Comparison of ENCODE assay signal across 8 cellular contexts in the genomic region with DNA sequence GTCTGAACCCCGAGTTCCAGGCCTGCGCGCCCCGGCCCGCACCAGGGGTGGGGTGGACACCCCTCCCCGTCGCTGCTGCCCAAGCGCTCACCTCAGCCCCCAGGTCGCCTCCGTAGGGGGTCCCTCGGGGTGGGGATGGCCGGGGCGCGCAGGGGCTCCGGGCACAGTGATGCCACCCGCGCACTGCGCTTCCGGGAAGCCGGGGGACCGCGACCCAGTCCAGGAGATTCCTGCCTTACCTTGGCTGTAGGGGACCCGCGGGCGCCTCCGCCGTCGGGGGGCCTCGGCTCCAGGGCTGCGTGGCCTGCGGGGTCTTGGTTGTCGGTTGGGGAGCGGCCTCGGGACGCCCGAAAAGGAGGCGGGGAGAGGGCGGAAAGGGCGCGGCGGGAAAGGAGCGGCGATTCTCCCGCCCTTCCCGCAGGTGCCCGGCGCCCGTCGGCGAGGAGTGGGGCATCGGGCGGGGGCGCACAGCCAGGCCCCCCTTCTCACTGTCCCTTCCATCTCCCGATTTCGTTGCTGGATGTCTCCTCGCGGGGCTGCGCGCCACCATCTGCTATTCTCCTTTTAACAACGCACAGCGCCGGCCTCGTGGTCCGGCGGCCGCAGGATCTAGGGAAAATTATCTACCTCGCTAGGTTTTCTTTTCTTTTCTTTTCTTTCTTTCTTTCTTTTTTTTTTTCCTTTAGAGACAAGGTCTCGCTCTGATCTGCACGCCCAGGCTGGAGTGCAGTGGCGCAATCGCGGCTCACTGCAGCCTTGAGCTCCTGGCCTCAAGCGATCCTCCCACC. TPM values are rescaled to one million over a fixed set of nuclear protein-coding genes. Genes with fewer than 3 reads are reported as not detected.
A peak's percentile ranks its signal among the peaks of the same experiment; 100 is the strongest.
DNase-seq lines count a peak whose midpoint lies in the region; ATAC-seq and TF ChIP-seq lines count a peak whose summit lies in the region.

A gene (minus strand): TSS at position 355 of the 788 bp plus-strand sequence. CDS start 3,323 bp downstream, outside the sequence.

- H4K20me1 ChIP-seq in fibroblast of lung (ENCODE audit: control insufficient read depth, extremely low read depth, insufficient read depth, low read length), result no peaks in the 10 kb centered on the region

- intact Hi-C loops in activated CD8-positive, alpha-beta T cell treated with anti-CD3 and anti-CD28 coated beads for 36 hours (cut with micrococcal nuclease), result no loop called here

- peak within 1 kb of the TSS; percentile 98 for H3K4me2 ChIP-seq in fibroblast of lung (ENCODE audit: extremely low read depth, insufficient read depth, low read length)

- H3K4me1 Mint-ChIP-seq in activated CD8-positive, alpha-beta T cell treated with anti-CD3 and anti-CD28 coated beads for 36 hours (ENCODE audit: low read depth), result peaks cover 31% of the 10 kb centered on the region
- H3K4me1 Mint-ChIP-seq in naive thymus-derived CD8-positive, alpha-beta T cell, result peaks cover 14 to 39% (median 38%) of the 10 kb centered on the region in 4 donors

- peak within 1 kb of the TSS; percentile 87 for H3K27ac Mint-ChIP-seq in activated CD8-positive, alpha-beta T cell treated with anti-CD3 and anti-CD28 coated beads for 36 hours
- H3K27ac Mint-ChIP-seq in naive thymus-derived CD8-positive, alpha-beta T cell, result peak within 1 kb of the TSS in 9 of 10 donors; percentile 78 to 94 (median 89)

- POLR2A ChIA-PET in activated CD8-positive, alpha-beta T cell treated with anti-CD3 and anti-CD28 coated beads for 36 hours (lab: Charles Lee), result interaction anchor here (2.2 kb wide), 1 partner anchor 65 kb away, joined by 6 read pairs; no protein-coding TSS in a partner anchor
- POLR2A ChIA-PET in naive thymus-derived CD8-positive, alpha-beta T cell (lab: Charles Lee), result interaction anchor here (0.6 to 0.9 kb wide), 5 partner anchors 9 to 180 kb away, joined by 3 to 4 read pairs (median 4); a partner anchor contains a TSS

- peak within 1 kb of the TSS; percentile 78 for H3K4me3 Mint-ChIP-seq in activated CD8-positive, alpha-beta T cell treated with anti-CD3 and anti-CD28 coated beads for 36 hours
- peak within 1 kb of the TSS; percentile 81 to 95 (median 91) for H3K4me3 Mint-ChIP-seq in naive thymus-derived CD8-positive, alpha-beta T cell

- H3K27ac ChIP-seq in fibroblast of lung (ENCODE audit: insufficient read depth, low read length), result peak within 1 kb of the TSS; percentile 97
- peak within 1 kb of the TSS; percentile 97 to 98 (median 98) for H3K27ac ChIP-seq in upper lobe of left lung

- peaks cover 21% of the 10 kb centered on the region for H3K36me3 Mint-ChIP-seq in activated CD8-positive, alpha-beta T cell treated with anti-CD3 and anti-CD28 coated beads for 36 hours (ENCODE audit: low read depth)
- H3K36me3 Mint-ChIP-seq in naive thymus-derived CD8-positive, alpha-beta T cell, result peaks cover 0 to 14% (median 3%) of the 10 kb centered on the region in 3 donors

- H3K27me3 ChIP-seq in H7 (ENCODE audit: control insufficient read depth, insufficient read depth, low read length) (no peaks in the 10 kb centered on the region; the same call in 1 of the 2 replicates), fibroblast of lung (ENCODE audit: control insufficient read depth, insufficient read depth, low read length) (no peaks in the 10 kb centered on the region), upper lobe of left lung (no peaks in the 10 kb centered on the region)

- H3K4me3 ChIP-seq in H7 (ENCODE audit: insufficient read depth, low read depth, low read length) (peak within 1 kb of the TSS; percentile 93), fibroblast of lung (replicated peaks in 1 of 4; ENCODE audit: control extremely low read depth in 1 of 4, insufficient read depth in 1 of 4, low read depth in 3 of 4, low read length in 4 of 4) (peak within 1 kb of the TSS; percentile 71 to 95 (median 85)), upper lobe of left lung (peak within 1 kb of the TSS; percentile 65 to 100 (median 80))

- H3K4me1 ChIP-seq in ES-I3 (ENCODE audit: insufficient read depth, low read length) (peaks cover 15% of the 10 kb centered on the region; the same call in 1 of the 2 replicates), fibroblast of lung (ENCODE audit: control insufficient read depth, extremely low read depth, insufficient read depth, low read length) (peaks cover 2% of the 10 kb centered on the region), upper lobe of left lung (peaks cover 32 to 45% (median 33%) of the 10 kb centered on the region in 4 donors)

- H3K9ac ChIP-seq in ES-I3 (ENCODE audit: low read depth, low read length) (peak within 1 kb of the TSS; percentile 91), fibroblast of lung (ENCODE audit: insufficient read depth, low read length) (peak within 1 kb of the TSS; percentile 91)

- H3K27me3 Mint-ChIP-seq in activated CD8-positive, alpha-beta T cell treated with anti-CD3 and anti-CD28 coated beads for 36 hours, result no peaks in the 10 kb centered on the region
- no peaks in the 10 kb centered on the region for H3K27me3 Mint-ChIP-seq in naive thymus-derived CD8-positive, alpha-beta T cell

- no peaks in the 10 kb centered on the region for H3K9me3 Mint-ChIP-seq in activated CD8-positive, alpha-beta T cell treated with anti-CD3 and anti-CD28 coated beads for 36 hours
- no peaks in the 10 kb centered on the region for H3K9me3 Mint-ChIP-seq in naive thymus-derived CD8-positive, alpha-beta T cell

- no peak for TF ChIP-seq EP300 in upper lobe of left lung (IDR thresholded peaks at IDR 0.05)

- TF ChIP-seq POLR2A in upper lobe of left lung (IDR thresholded peaks at IDR 0.05), result no peak

- ATAC-seq in activated CD8-positive, alpha-beta T cell treated with anti-CD3 and anti-CD28 coated beads for 36 hours, result peak; percentile 32
- peak; percentile 35 to 41 for ATAC-seq in naive thymus-derived CD8-positive, alpha-beta T cell
- ATAC-seq in upper lobe of left lung (ENCODE audit: low FRiP score in 2 of 2), result peak in 1 of 2 donors; percentile 44

- H3K9me3 ChIP-seq in ES-I3 (ENCODE audit: control insufficient read depth, insufficient read depth, low read length) (no peaks in the 10 kb centered on the region), fibroblast of lung (ENCODE audit: control insufficient read depth, insufficient read depth, low read depth, low read length) (no peaks in the 10 kb centered on the region), upper lobe of left lung (no peaks in the 10 kb centered on the region)

- peak; percentile 89 for DNase-seq in H7
- DNase-seq in NAMALWA (ENCODE audit: low spot score), result peak; percentile 55
- peak; percentile 48 for DNase-seq in activated CD8-positive, alpha-beta T cell treated with anti-CD3 and anti-CD28 coated beads for 36 hours
- DNase-seq in fibroblast of lung (ENCODE audit: low read depth in 2 of 2), result peak; percentile 36 to 42
- peak in 2 of 10 donors; percentile 27 to 66 for DNase-seq in naive thymus-derived CD8-positive, alpha-beta T cell
- DNase-seq in upper lobe of left lung, result peak; percentile 36 to 90
- no peak for DNase-seq in putamen (ENCODE audit: low spot score)

- CTCF ChIA-PET in activated CD8-positive, alpha-beta T cell treated with anti-CD3 and anti-CD28 coated beads for 36 hours (lab: Charles Lee), result interaction anchor here (0.7 to 1.4 kb wide), 4 partner anchors 24 to 99 kb away, joined by 3 to 4 read pairs (median 3); no protein-coding TSS in a partner anchor

- 0 out of 2 replicates have a peak, but pooled peaks cover 4% of the 10 kb centered on the region for H3K36me3 ChIP-seq in ES-I3 (ENCODE audit: insufficient read depth, low read length)
- H3K36me3 ChIP-seq in H7 (replicated peaks; ENCODE audit: control insufficient read depth, insufficient read depth, low read length), result peaks cover 12% of the 10 kb centered on the region
- peaks cover 9% of the 10 kb centered on the region for H3K36me3 ChIP-seq in fibroblast of lung (ENCODE audit: control insufficient read depth, insufficient read depth, low read length)
- peaks cover 11 to 17% (median 14%) of the 10 kb centered on the region in 4 donors for H3K36me3 ChIP-seq in upper lobe of left lung

- peaks cover 31% of the 10 kb centered on the region for H3K79me2 ChIP-seq in fibroblast of lung (ENCODE audit: control insufficient read depth, insufficient read depth, low read length)

- no peak for TF ChIP-seq CTCF in activated CD8-positive, alpha-beta T cell treated with anti-CD3 and anti-CD28 coated beads for 36 hours (IDR thresholded peaks at IDR 0.05)
- no peak for TF ChIP-seq CTCF in fibroblast of lung (conservative IDR thresholded peaks at IDR 0.05 in 1 of 2, IDR thresholded peaks at IDR 0.05 in 1 of 2; ENCODE audit: low read depth in 1 of 2, low read length in 2 of 2)
- no peak for TF ChIP-seq CTCF in upper lobe of left lung (IDR thresholded peaks at IDR 0.05)

- 4 to 10% methylated on average over 20 to 65 of the region's 73 CpGs for WGBS in upper lobe of left lung, 2 donors

- H2AFZ ChIP-seq in fibroblast of lung (ENCODE audit: low read length), result peak within 1 kb of the TSS; percentile 60

RNA-seq across cellular contexts. Expression of the gene that starts here (rescaled TPM):
- 80.2 and 82.3 TPM in 2 replicates for total RNA-seq in H7 (2014; rRNA removed; shearing (Covaris generic))
- 10 to 100 TPM; 44.7 to 55.0 TPM for total RNA-seq in activated CD8-positive, alpha-beta T cell treated with anti-CD3 and anti-CD28 coated beads for 36 hours
- total RNA-seq in fibroblast of lung (81.7 and 103 TPM in 2 replicates), upper lobe of left lung (10 to 100 TPM; 34.6 to 85.1 (median 60.7) TPM)
- polyA plus RNA-seq in fibroblast of lung, result 36.1 and 51.3 TPM in 2 replicates
- 53.7 and 78.4 TPM in 2 replicates for polyA plus RNA-seq in fibroblast of lung (2012)
- 237 and 316 TPM in 2 replicates for polyA minus RNA-seq in fibroblast of lung (ENCODE audit: low replicate concordance)
- total RNA-seq in naive thymus-derived CD8-positive, alpha-beta T cell, result 10 to 100 TPM; 34.6 to 35.2 TPM
- polyA plus RNA-seq in naive thymus-derived CD8-positive, alpha-beta T cell, result 10 to 100 TPM; 15.1 to 25.7 (median 20.1) TPM
